33 cellular contexts compared by ENCODE assay signal in genomic region chr11:98952110-98952509, GRCh38.
"Had no signal": no experiment of that assay in that cellular context is flagged by ENCODE, and none has a peak within 500 bp of the region (broad histone marks: within the 10 kb centered on the region; RNA-seq: fewer than 3 reads in every experiment).

No MANE protein-coding gene starts in this region.

- H3K4me3 Mint-ChIP-seq: T-cell had no signal

- ATAC-seq: Panc1, Right ventricle myocardium inferior, SK-N-SH treated with all-trans-retinoic acid at 6 μM for 48 hours, T-cell had no signal

- H3K36me3 ChIP-seq: MG63, SJCRH30 had no signal

- H3K27me3 Mint-ChIP-seq: T-cell had no signal

- H2AFZ ChIP-seq: PC-9 had no signal

- H3K27ac ChIP-seq: PC-9, RWPE1, SJCRH30, SK-N-MC had no signal

- H3K4me1 ChIP-seq: SJCRH30 had no signal

- H3K4me1 Mint-ChIP-seq: T-cell had no signal

- H3K27ac Mint-ChIP-seq: T-cell had no signal

- H3K36me3 Mint-ChIP-seq: T-cell had no signal

- H3K27me3 ChIP-seq: SJCRH30 had no signal

- FAIRE-seq: RCC 7860 had no signal

- H3K4me3 ChIP-seq: MG63, PC-9, SJCRH30, SK-N-MC had no signal

- H3K9me3 ChIP-seq: MG63, SJCRH30 had no signal

- H3K4me2 ChIP-seq: PC-9 had no signal

- DNase-seq: Kasumi-1, MG63, NCI-H1048, NCI-H1092 treated with DMSO at 0.1 percent for 48 hours, NCI-H1105 treated with DMSO at 0.1 percent for 48 hours, NCI-H1417, NCI-H1436, NCI-H146, NCI-H1694, NCI-H187, NCI-H1930, NCI-H2029 treated with DMSO at 0.1 percent for 48 hours, NCI-H2081 treated with DMSO at 0.1 percent for 48 hours, NCI-H2107, NCI-H2171, NCI-H226, NCI-H446 treated with DMSO at 0.1 percent for 48 hours, NCI-H510A, NCI-H524, NCI-H526, NCI-H69, NCI-H748 treated with DMSO at 0.1 percent for 48 hours, PC-9, SHP77, SIG-M5, SJCRH30, T-cell had no signal
